Comparison of ENCODE assay signal across 9 cellular contexts in genomic region chr10:80207768-80208385, GRCh38. TPM values are rescaled to one million over a fixed set of nuclear protein-coding genes. Genes with fewer than 3 reads are reported as not detected.
DNase-seq lines count a peak whose midpoint lies in the region; ATAC-seq and TF ChIP-seq lines count a peak whose summit lies in the region.
"Had no signal": no experiment of that assay in that cellular context is flagged by ENCODE, and none has a peak within 500 bp of the region (broad histone marks: within the 10 kb centered on the region; RNA-seq: fewer than 3 reads in every experiment).

No MANE protein-coding gene starts in this region.

- no peaks in the 10 kb centered on the region for H3K9me3 ChIP-seq in left ventricle myocardium inferior (replicated peaks)

- peak overlapping the region; percentile 99 for H3K27ac ChIP-seq in left ventricle myocardium inferior (replicated peaks)

- POLR2A ChIA-PET in naive thymus-derived CD8-positive, alpha-beta T cell (lab: Charles Lee) = interaction anchor here (0.5 to 1.3 kb wide), 4 partner anchors 13 to 64 kb away, joined by 3 to 11 read pairs (median 4); no protein-coding TSS in a partner anchor

- no peaks in the 10 kb centered on the region for H3K36me3 Mint-ChIP-seq in naive thymus-derived CD8-positive, alpha-beta T cell

- DNase-seq in left ventricle myocardium inferior = no peak
- DNase-seq in left ventricle myocardium superior = no peak
- no peak for DNase-seq in epithelial cell of esophagus (ENCODE audit: low read depth)
- no peak for DNase-seq in naive thymus-derived CD8-positive, alpha-beta T cell
- no peak for DNase-seq in NCI-H510A treated with DMSO at 0.1 percent for 48 hours (lab: John Stamatoyannopoulos, UW)
- no peak for DNase-seq in kidney glomerular epithelial cell (lab: John Stamatoyannopoulos, UW)
- DNase-seq in EL = no peak
- DNase-seq: NCI-H1694 treated with DMSO at 0.1 percent for 48 hours had no signal

- H3K4me1 Mint-ChIP-seq in naive thymus-derived CD8-positive, alpha-beta T cell = peaks cover 21 to 41% (median 33%) of the 10 kb centered on the region in 4 donors

- H3K4me3 Mint-ChIP-seq in naive thymus-derived CD8-positive, alpha-beta T cell = peak overlapping the region in 3 of 10 donors; percentile 3 to 38 (median 33)

- TF ChIP-seq CTCF in left ventricle myocardium inferior (IDR thresholded peaks at IDR 0.05; ENCODE audit: borderline replicate concordance) (no peak), epithelial cell of esophagus (IDR thresholded peaks at IDR 0.05; ENCODE audit: insufficient read depth, low read depth, low read length, missing control alignments) (no peak)

- H3K27ac Mint-ChIP-seq in naive thymus-derived CD8-positive, alpha-beta T cell = peak overlapping the region in 7 of 10 donors; percentile 1 to 80 (median 43)

- H3K9me3 Mint-ChIP-seq in naive thymus-derived CD8-positive, alpha-beta T cell = no peaks in the 10 kb centered on the region

- no peaks in the 10 kb centered on the region for H3K27me3 Mint-ChIP-seq in naive thymus-derived CD8-positive, alpha-beta T cell

- no peaks in the 10 kb centered on the region for H3K27me3 ChIP-seq in left ventricle myocardium inferior (ENCODE audit: low read depth)

- peak overlapping the region; percentile 57 for H3K4me3 ChIP-seq in left ventricle myocardium inferior
- peak overlapping the region; percentile 21 for H3K4me3 ChIP-seq in epithelial cell of esophagus (ENCODE audit: low read length)

- H3K36me3 ChIP-seq in left ventricle myocardium inferior = no peaks in the 10 kb centered on the region

- ATAC-seq in left ventricle myocardium superior (no peak), GM18907 (IDR thresholded peaks at IDR 0.05; ENCODE audit: unreplicated experiment) (no peak)
- ATAC-seq in naive thymus-derived CD8-positive, alpha-beta T cell = no peak

- intact Hi-C loops in left ventricle myocardium inferior (cut with micrococcal nuclease) = loop anchor here (5.0 kb wide), 1 partner anchor 51 kb away; no protein-coding TSS in a partner anchor
- intact Hi-C loops in left ventricle myocardium superior (cut with micrococcal nuclease) = loop anchor here (5.0 kb wide), 1 partner anchor 51 kb away; no protein-coding TSS in a partner anchor

- peaks cover 52% of the 10 kb centered on the region for H3K4me1 ChIP-seq in left ventricle myocardium inferior

RNA-seq across cellular contexts. Expression of gene ANXA11, which starts 2.5 kb away (rescaled TPM):
- 390 TPM for total RNA-seq in left ventricle myocardium inferior
- 405 TPM for total RNA-seq in left ventricle myocardium superior
- total RNA-seq in naive thymus-derived CD8-positive, alpha-beta T cell = 100 to 1,000 TPM; 199 to 225 TPM
- 100 to 1,000 TPM; 199 to 294 (median 265) TPM for polyA plus RNA-seq in naive thymus-derived CD8-positive, alpha-beta T cell
